8 cellular contexts compared by ENCODE assay signal in genomic region chr2:181457741-181458425, GRCh38. TPM values are rescaled to one million over a fixed set of nuclear protein-coding genes. Genes with fewer than 3 reads are reported as not detected.
DNase-seq lines count a peak whose midpoint lies in the region; ATAC-seq and TF ChIP-seq lines count a peak whose summit lies in the region.

No MANE protein-coding gene starts in this region.

- POLR2A ChIA-PET in activated B cell treated with CpG ODN at 0.5 μM for 24 hours (lab: Charles Lee) = interaction anchor here (0.5 to 9.2 kb wide), 23 partner anchors 8 to 478 kb away, joined by 3 to 289 read pairs (median 4); partner anchors contain the start of genes ITPRID2 and UBE2E3

- H3K27me3 Mint-ChIP-seq in activated B cell treated with CpG ODN at 0.5 μM for 24 hours = no peaks in the 10 kb centered on the region
- H3K27me3 Mint-ChIP-seq in memory B cell = no peaks in the 10 kb centered on the region

- H3K36me3 ChIP-seq in BE2C (no peaks in the 10 kb centered on the region), HUES64 (ENCODE audit: insufficient read depth, low read length) (no peaks in the 10 kb centered on the region), colonic mucosa (no peaks in the 10 kb centered on the region)

- peak overlapping the region; percentile 97 for H3K4me3 Mint-ChIP-seq in activated B cell treated with CpG ODN at 0.5 μM for 24 hours
- peak overlapping the region; percentile 95 for H3K4me3 Mint-ChIP-seq in memory B cell

- H3K4me1 ChIP-seq in BE2C = no peaks in the 10 kb centered on the region
- H3K4me1 ChIP-seq in HUES64 (ENCODE audit: insufficient read depth, low read length) = 0 out of 2 replicates have a peak, but pooled peaks cover 2% of the 10 kb centered on the region
- no peaks in the 10 kb centered on the region for H3K4me1 ChIP-seq in colonic mucosa

- H3K4me1 Mint-ChIP-seq in activated B cell treated with CpG ODN at 0.5 μM for 24 hours (peaks cover 70% of the 10 kb centered on the region), memory B cell (peaks cover 46% of the 10 kb centered on the region)

- CTCF ChIA-PET in activated B cell treated with CpG ODN at 0.5 μM for 24 hours (lab: Charles Lee) = interaction anchor here (0.8 to 6.6 kb wide), 21 partner anchors 10 to 381 kb away, joined by 3 to 178 read pairs (median 6); no protein-coding TSS in a partner anchor

- intact Hi-C loops in activated B cell treated with CpG ODN at 0.5 μM for 24 hours (cut with micrococcal nuclease) = loop anchor here (1.0 to 5.0 kb wide), 11 partner anchors 8 to 1259 kb away; partner anchors contain the start of genes DNAJC10 and UBE2E3
- intact Hi-C loops in colonic mucosa (cut with DNase I) = no loop called here

- no peaks in the 10 kb centered on the region for H3K9me3 ChIP-seq in BE2C
- no peaks in the 10 kb centered on the region for H3K9me3 ChIP-seq in HUES64 (ENCODE audit: insufficient read depth, low read depth, low read length)
- H3K9me3 ChIP-seq in colonic mucosa = no peaks in the 10 kb centered on the region

- 5% methylated on average over 45 of the region's 45 CpGs for WGBS in HUES64

- TF ChIP-seq CTCF in BE2C (IDR thresholded peaks at IDR 0.05; ENCODE audit: low read depth, low read length) (no peak), GM20000 (IDR thresholded peaks at IDR 0.05; ENCODE audit: extremely low read depth, missing control alignments) (no peak), activated B cell treated with CpG ODN at 0.5 μM for 24 hours (IDR thresholded peaks at IDR 0.05) (no peak), colonic mucosa (IDR thresholded peaks at IDR 0.05) (no peak), omental fat pad (IDR thresholded peaks at IDR 0.05) (no peak)

- H3K4me3 ChIP-seq in BE2C (ENCODE audit: low read depth, low read length) = peak overlapping the region; percentile 38
- peak overlapping the region; percentile 54 for H3K4me3 ChIP-seq in HUES64 (ENCODE audit: low read length)
- peak overlapping the region; percentile 39 for H3K4me3 ChIP-seq in colonic mucosa

- H3K27ac Mint-ChIP-seq in activated B cell treated with CpG ODN at 0.5 μM for 24 hours = peak overlapping the region; percentile 97
- peak overlapping the region; percentile 74 for H3K27ac Mint-ChIP-seq in memory B cell

- peak; percentile 5 for DNase-seq in BE2C
- DNase-seq in GM20000 (ENCODE audit: low spot score) = peak; percentile 59
- DNase-seq in activated B cell treated with CpG ODN at 0.5 μM for 24 hours = peak; percentile 48
- DNase-seq in colonic mucosa = peak; percentile 39
- DNase-seq in memory B cell (ENCODE audit: low spot score in 2 of 2) = peak in 1 of 2 donors; percentile 48
- peak; percentile 53 for DNase-seq in stimulated activated CD8-positive, alpha-beta memory T cell treated with anti-CD3 and anti-CD28 coated beads, Interleukin-4, amount 100 ng/mL, for 24 hours (ENCODE audit: low read depth)
- no peak for DNase-seq in omental fat pad (ENCODE audit: low spot score)

- ATAC-seq in activated B cell treated with CpG ODN at 0.5 μM for 24 hours (ENCODE audit: low read depth) (peak; percentile 23), memory B cell (ENCODE audit: low read depth) (peak; percentile 6), omental fat pad (ENCODE audit: low FRiP score) (no peak)

- H3K27me3 ChIP-seq in BE2C (peaks cover 17% of the 10 kb centered on the region), HUES64 (ENCODE audit: insufficient read depth, low read length) (peaks cover 65% of the 10 kb centered on the region), colonic mucosa (no peaks in the 10 kb centered on the region)

- H3K9ac ChIP-seq in HUES64 (ENCODE audit: low read depth, low read length) = peak overlapping the region; percentile 22; the same call in 1 of the 2 replicates
- peak overlapping the region; percentile 62 to 82 for H3K9ac ChIP-seq in colonic mucosa (ENCODE audit: low read depth in 2 of 2, low read length in 2 of 2)

- no peak overlapping the region for H3K27ac ChIP-seq in HUES64 (ENCODE audit: low read depth, low read length)
- peak overlapping the region; percentile 71 for H3K27ac ChIP-seq in colonic mucosa

- H3K9me3 Mint-ChIP-seq in activated B cell treated with CpG ODN at 0.5 μM for 24 hours (no peaks in the 10 kb centered on the region), memory B cell (no peaks in the 10 kb centered on the region)

- H3K36me3 Mint-ChIP-seq in activated B cell treated with CpG ODN at 0.5 μM for 24 hours (ENCODE audit: low read depth) (peaks cover 20% of the 10 kb centered on the region), memory B cell (peaks cover 10% of the 10 kb centered on the region)

RNA-seq across cellular contexts. Expression of gene ITGA4, which starts 0.7 kb away (rescaled TPM):
- not detected for polyA plus RNA-seq in BE2C (2012; ENCODE audit: insufficient read depth, insufficient read length, low read depth)
- 2.5 TPM for polyA plus RNA-seq in HUES64 (2013, experiment 1 of 2)
- polyA plus RNA-seq in HUES64 (2013, experiment 2 of 2) = 2.4 TPM
- 89.2 and 104 TPM in 2 replicates for total RNA-seq in activated B cell treated with CpG ODN at 0.5 μM for 24 hours
- 1 to 10 TPM; 4.1 to 6.7 TPM for total RNA-seq in colonic mucosa
- 10 to 100 TPM in 1 of 4 donors, 1 to 10 TPM in 3; 5.6 to 25.6 (median 6.9) TPM for total RNA-seq in omental fat pad
